16 cellular contexts compared by ENCODE assay signal in genomic region chr15:55151621-55152020, GRCh38.
"Had no signal": no experiment of that assay in that cellular context is flagged by ENCODE, and none has a peak within 500 bp of the region (broad histone marks: within the 10 kb centered on the region; RNA-seq: fewer than 3 reads in every experiment).

No MANE protein-coding gene starts in this region.

- H3K9me3 Mint-ChIP-seq: activated CD8-positive, alpha-beta T cell treated with anti-CD3 and anti-CD28 coated beads for 36 hours; activated naive CD4-positive, alpha-beta T cell treated with anti-CD3 and anti-CD28 coated beads, Interleukin-2, amount 50 U/mL, for 24 hours; activated T-cell treated with anti-CD3 and anti-CD28 coated beads, Interleukin-2, amount 50 U/mL, for 4 hours; immature natural killer cell; neural crest cell had no signal

- H3K36me3 Mint-ChIP-seq: WTC11 had no signal

- H3K27me3 Mint-ChIP-seq: activated naive CD4-positive, alpha-beta T cell treated with anti-CD3 and anti-CD28 coated beads, Interleukin-2, amount 50 U/mL, for 24 hours had no signal

- H3K4me3 Mint-ChIP-seq: activated CD8-positive, alpha-beta T cell treated with anti-CD3 and anti-CD28 coated beads for 36 hours; activated naive CD4-positive, alpha-beta T cell treated with anti-CD3 and anti-CD28 coated beads, Interleukin-2, amount 50 U/mL, for 24 hours; activated T-cell treated with anti-CD3 and anti-CD28 coated beads, Interleukin-2, amount 50 U/mL, for 4 hours; immature natural killer cell; neural crest cell; WTC11 had no signal

- H3K27ac Mint-ChIP-seq: activated CD8-positive, alpha-beta T cell treated with anti-CD3 and anti-CD28 coated beads for 36 hours; activated naive CD4-positive, alpha-beta T cell treated with anti-CD3 and anti-CD28 coated beads, Interleukin-2, amount 50 U/mL, for 24 hours; immature natural killer cell; WTC11 had no signal

- DNase-seq: activated CD4-positive, alpha-beta T cell treated with anti-CD3 and anti-CD28 coated beads for 48 hours; activated CD8-positive, alpha-beta T cell treated with anti-CD3 and anti-CD28 coated beads for 36 hours; activated effector memory CD4-positive, alpha-beta T cell treated with anti-CD3 and anti-CD28 coated beads, Interleukin-2, amount 50 U/mL, for 16 hours; activated T-cell treated with anti-CD3 and anti-CD28 coated beads, Interleukin-2, amount 50 U/mL, for 4 hours; adrenal gland; gastrocnemius medialis; heart left ventricle; immature natural killer cell; right cardiac atrium; small intestine; stimulated activated CD4-positive, alpha-beta T cell treated with anti-CD3 and anti-CD28 coated beads, Interleukin-4, amount 100 ng/mL, for 24 hours; stimulated activated naive CD4-positive, alpha-beta T cell; uterus had no signal

- H3K4me1 Mint-ChIP-seq: activated naive CD4-positive, alpha-beta T cell treated with anti-CD3 and anti-CD28 coated beads, Interleukin-2, amount 50 U/mL, for 24 hours; immature natural killer cell; neural crest cell; WTC11 had no signal
